Comparison of ENCODE assay signal across 16 cellular contexts in the genomic region with DNA sequence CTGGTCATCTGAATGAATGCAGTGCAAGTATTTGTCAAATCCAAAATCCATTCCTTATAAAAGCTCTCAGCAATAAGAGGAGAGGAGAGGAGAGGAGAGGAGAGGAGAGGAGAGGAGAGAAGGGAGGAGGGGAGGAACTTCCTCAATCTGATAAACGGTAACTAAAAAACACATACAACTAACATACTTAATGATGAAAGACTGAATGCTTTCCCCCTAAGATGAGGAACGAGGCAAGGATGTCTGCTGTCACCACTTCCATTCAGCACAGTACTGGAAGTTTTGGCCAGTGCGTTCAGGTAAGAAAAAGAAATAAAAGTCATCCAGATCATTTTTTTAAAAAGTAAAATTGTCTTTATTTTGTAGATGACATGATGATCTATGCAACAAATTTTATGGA.
"Had no signal": no experiment of that assay in that cellular context is flagged by ENCODE, and none has a peak within 500 bp of the region (broad histone marks: within the 10 kb centered on the region; RNA-seq: fewer than 3 reads in every experiment).

No MANE protein-coding gene starts in this region.

- H3K4me3 ChIP-seq: prostate gland, right lobe of liver, tibial artery, upper lobe of left lung, uterus had no signal

- H3K27ac ChIP-seq: parathyroid adenoma, prostate gland, right lobe of liver, tibial artery, upper lobe of left lung, uterus had no signal

- DNase-seq: effector CD4-positive, alpha-beta T cell; endodermal cell; erythroblast; foreskin melanocyte; hippocampal formation; islet precursor cell; mammary epithelial cell; naive thymus-derived CD4-positive, alpha-beta T cell; nephron progenitor cell; right lobe of liver; stimulated activated CD4-positive, alpha-beta T cell treated with anti-CD3 and anti-CD28 coated beads, Interleukin-4, amount 100 ng/mL, for 1 hour; tibial artery; upper lobe of left lung; uterus had no signal

- H3K27me3 ChIP-seq: right lobe of liver, tibial artery, upper lobe of left lung, uterus had no signal
